9 cellular contexts compared by ENCODE assay signal in the genomic region with DNA sequence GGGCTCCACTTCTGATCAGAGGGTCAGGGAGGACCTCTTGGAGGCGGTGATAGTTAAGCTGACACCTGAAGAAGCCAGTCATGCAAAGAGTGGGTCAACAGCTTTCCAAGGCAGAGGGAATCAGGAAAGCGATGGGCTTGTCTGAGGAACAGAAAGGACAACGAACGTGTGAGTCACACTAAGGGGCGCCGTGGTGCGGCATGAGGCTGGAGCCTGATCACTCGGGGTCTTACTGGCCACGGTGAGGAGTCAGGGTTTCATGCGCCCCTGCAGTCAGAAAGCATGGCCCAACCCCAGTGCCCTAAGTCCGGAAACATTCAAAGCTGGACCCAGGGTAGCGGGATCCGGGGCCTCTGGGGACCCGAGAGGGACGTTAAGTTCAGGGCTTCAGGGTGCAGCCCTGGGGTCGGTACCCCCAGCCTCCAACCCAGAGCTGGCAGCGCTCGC. TPM values are rescaled to one million over a fixed set of nuclear protein-coding genes. Genes with fewer than 3 reads are reported as not detected.
A peak's percentile ranks its signal among the peaks of the same experiment; 100 is the strongest.
DNase-seq lines count a peak whose midpoint lies in the region; ATAC-seq, FAIRE-seq and TF ChIP-seq lines count a peak whose summit lies in the region.
"Had no signal": no experiment of that assay in that cellular context is flagged by ENCODE, and none has a peak within 500 bp of the region (broad histone marks: within the 10 kb centered on the region; RNA-seq: fewer than 3 reads in every experiment).

No MANE protein-coding gene starts in this region.

- H3K9ac ChIP-seq in H1 (replicated peaks in 1 of 4; ENCODE audit: extremely low read depth in 1 of 4, low read depth in 3 of 4, low read length in 3 of 4): peak overlapping the region in 1 of 4 experiments; percentile 13; a peak in 2 of 7 replicates

- H3K36me3 Mint-ChIP-seq in natural killer cell treated with Interleukin-12 subunit alpha and Interleukin-12 subunit beta and Interleukin-15 and Interleukin-18, amount 100 ng/mL, for 72 hours: no peaks in the 10 kb centered on the region

- H2BK15ac ChIP-seq in H1 (ENCODE audit: low read length): no peak overlapping the region

- no peaks in the 10 kb centered on the region for H3K79me1 ChIP-seq in H1 (ENCODE audit: low read depth, low read length)

- CTCF ChIA-PET in H1 (lab: Charles Lee; ENCODE audit: partially characterized antibody): interaction anchor here (0.5 to 7.7 kb wide), 15 partner anchors 11 to 91 kb away, joined by 3 to 80 read pairs (median 4); a partner anchor contains a TSS

- H3K27ac Mint-ChIP-seq in natural killer cell treated with Interleukin-12 subunit alpha and Interleukin-12 subunit beta and Interleukin-15 and Interleukin-18, amount 100 ng/mL, for 72 hours: peak overlapping the region; percentile 52 to 77

- H3K9me3 Mint-ChIP-seq in natural killer cell treated with Interleukin-12 subunit alpha and Interleukin-12 subunit beta and Interleukin-15 and Interleukin-18, amount 100 ng/mL, for 72 hours: no peaks in the 10 kb centered on the region

- WGBS in H1 (ENCODE audit: extremely low coverage in 1 of 2, insufficient coverage in 1 of 2, insufficient read length in 1 of 2, insufficient replicate concordance in 2 of 2, low coverage in 1 of 2, low lambda C conversion rate in 2 of 2, missing lambda C conversion rate in 1 of 2), 2 experiments: 2% methylated on average over 18 of the region's 18 CpGs; no CpG with 5 or more reads in 1 of the 2 experiments

- H3K4me2 ChIP-seq in H1 (ENCODE audit: insufficient read depth in 1 of 2, low read depth in 2 of 2, low read length in 2 of 2): peak overlapping the region; percentile 98 to 100

- no peak overlapping the region for H3K4ac ChIP-seq in H1 (replicated peaks; ENCODE audit: insufficient read length, low read depth, low read length)

- H2BK20ac ChIP-seq in H1 (ENCODE audit: low read length): no peak overlapping the region

- H3K27ac ChIP-seq in H1 (ENCODE audit: low read depth, low read length): no peak overlapping the region

- H3K79me2 ChIP-seq in H1 (ENCODE audit: control insufficient read depth in 1 of 2, insufficient read depth in 2 of 2, low read length in 2 of 2): no peaks in the 10 kb centered on the region; a peak in 1 of 4 replicates

- H3K14ac ChIP-seq in H1 (ENCODE audit: insufficient read length): no peak overlapping the region

- H4K20me1 ChIP-seq in H1 (replicated peaks in 1 of 2; ENCODE audit: control insufficient read depth in 1 of 2, insufficient read depth in 2 of 2, low read length in 2 of 2): no peaks in the 10 kb centered on the region

- peaks cover 10 to 14% of the 10 kb centered on the region in 2 donors for H3K27me3 Mint-ChIP-seq in natural killer cell treated with Interleukin-12 subunit alpha and Interleukin-12 subunit beta and Interleukin-15 and Interleukin-18, amount 100 ng/mL, for 72 hours

- TF ChIP-seq EP300 in H1 (IDR thresholded peaks at IDR 0.05; ENCODE audit: borderline replicate concordance in 1 of 2, low read depth in 2 of 2, low read length in 2 of 2): no peak

- H4K8ac ChIP-seq in H1 (ENCODE audit: extremely low read depth, insufficient read depth, low read length): no peak overlapping the region

- peaks cover 5 to 6% of the 10 kb centered on the region in 2 donors for H3K4me1 Mint-ChIP-seq in natural killer cell treated with Interleukin-12 subunit alpha and Interleukin-12 subunit beta and Interleukin-15 and Interleukin-18, amount 100 ng/mL, for 72 hours (ENCODE audit: low read depth in 2 of 2)

- no peak overlapping the region for H2AK5ac ChIP-seq in H1 (ENCODE audit: low read depth, low read length)

- ATAC-seq in natural killer cell treated with Interleukin-12 subunit alpha and Interleukin-12 subunit beta and Interleukin-15 and Interleukin-18, amount 100 ng/mL, for 72 hours: peak; percentile 5 to 56
- ATAC-seq in HG03457 (IDR thresholded peaks at IDR 0.05; ENCODE audit: unreplicated experiment) (no peak), GM18861 (IDR thresholded peaks at IDR 0.05; ENCODE audit: unreplicated experiment) (no peak)

- peak overlapping the region; percentile 85 for H3K4me3 Mint-ChIP-seq in natural killer cell treated with Interleukin-12 subunit alpha and Interleukin-12 subunit beta and Interleukin-15 and Interleukin-18, amount 100 ng/mL, for 72 hours

- POLR2A ChIA-PET in H1 (lab: Charles Lee; ENCODE audit: partially characterized antibody): interaction anchor here (0.6 to 1.7 kb wide), 6 partner anchors 14 to 252 kb away, joined by 3 to 9 read pairs (median 3); a partner anchor contains a TSS

- 0 out of 2 replicates have a peak overlapping the region, but pooled peaks have one; percentile 20 for H3K18ac ChIP-seq in H1 (ENCODE audit: extremely low read depth, low read length)

- H2BK5ac ChIP-seq in H1 (ENCODE audit: low read depth, low read length): no peak overlapping the region

- TF ChIP-seq CTCF in H1 (IDR thresholded peaks at IDR 0.05; ENCODE audit: control extremely low read depth in 1 of 3, insufficient read depth in 1 of 3, low read depth in 1 of 3, low read length in 3 of 3): no peak

- no peaks in the 10 kb centered on the region for H3K36me3 ChIP-seq in H1 (ENCODE audit: control insufficient read depth in 2 of 4, insufficient read depth in 4 of 4, low read length in 3 of 4)

- no peak for TF ChIP-seq RAD21 in H1 (IDR thresholded peaks at IDR 0.05 in 1 of 2, conservative IDR thresholded peaks at IDR 0.05 in 1 of 2; ENCODE audit: low read depth in 2 of 2, low read length in 2 of 2)

- H3K9me3 ChIP-seq in H1 (ENCODE audit: insufficient read depth in 2 of 2, low read depth in 1 of 2, low read length in 1 of 2): no peaks in the 10 kb centered on the region

- no peak overlapping the region for H3K56ac ChIP-seq in H1 (replicated peaks; ENCODE audit: insufficient read length, low read depth, low read length)

- no peak overlapping the region for H2BK120ac ChIP-seq in H1 (replicated peaks; ENCODE audit: low read depth, low read length)

- peaks cover 3 to 38% (median 18%) of the 10 kb centered on the region in 4 experiments for H3K27me3 ChIP-seq in H1 (replicated peaks in 1 of 4; ENCODE audit: control insufficient read depth in 3 of 4, extremely low read depth in 1 of 4, insufficient read depth in 3 of 4, low read length in 3 of 4)

- peaks cover 6% of the 10 kb centered on the region for H3K23me2 ChIP-seq in H1 (ENCODE audit: low read depth, low read length)

- TF ChIP-seq POLR2A in H1 (IDR thresholded peaks at IDR 0.05; ENCODE audit: control extremely low read depth in 1 of 2, low read depth in 2 of 2, low read length in 2 of 2): no peak

- H3K23ac ChIP-seq in H1 (ENCODE audit: insufficient read length): no peak overlapping the region

- H3K4me1 ChIP-seq in H1 (replicated peaks in 1 of 4; ENCODE audit: control insufficient read depth in 3 of 4, insufficient read depth in 4 of 4, low read length in 3 of 4): peaks cover 2 to 17% (median 10%) of the 10 kb centered on the region in 4 experiments; a peak in 5 of 7 replicates

- H3K4me3 ChIP-seq in H1 (ENCODE audit: extremely low read depth in 1 of 4, insufficient read depth in 2 of 4, low read depth in 3 of 4, low read length in 4 of 4): peak overlapping the region; percentile 60 to 86 (median 69)

- no peak overlapping the region; the same call in 1 of the 2 replicates for H2BK12ac ChIP-seq in H1 (ENCODE audit: low read depth, low read length)

- no peak overlapping the region for H4K91ac ChIP-seq in H1 (replicated peaks; ENCODE audit: insufficient read length, low read length)

- H4K5ac ChIP-seq in H1 (ENCODE audit: insufficient read length, low read depth, low read length): no peak overlapping the region

- DNase-seq in NCI-H524 (lab: John Stamatoyannopoulos, UW) (peak; percentile 29 to 46), NCI-H524 treated with DMSO at 0.1 percent for 48 hours (lab: John Stamatoyannopoulos, UW) (no peak), NCI-H69 (lab: John Stamatoyannopoulos, UW) (peak; percentile 34), H1 (ENCODE audit: low read depth in 1 of 2, low spot score in 2 of 2) (no peak), SIG-M5 (lab: John Stamatoyannopoulos, UW) (no peak)
- DNase-seq in natural killer cell treated with Interleukin-12 subunit alpha and Interleukin-12 subunit beta and Interleukin-15 and Interleukin-18, amount 100 ng/mL, for 72 hours (ENCODE audit: low spot score): no peak

- H2AFZ ChIP-seq in H1 (ENCODE audit: low read length): peak overlapping the region; percentile 87

- no peak for FAIRE-seq in H1 (lab: Jason Lieb, UNC)

TF ChIP-seq in H1, 55 proteins besides CTCF, POLR2A, EP300 and RAD21:
- TF ChIP-seq TAF7 (optimal IDR thresholded peaks at IDR 0.05; ENCODE audit: borderline replicate concordance, low read depth, low read length): no peak
- no peak for TF ChIP-seq KDM4A (IDR thresholded peaks at IDR 0.05; ENCODE audit: low read depth, low read length, severe bottlenecking)
- TF ChIP-seq JUN (IDR thresholded peaks at IDR 0.05; ENCODE audit: low read depth, low read length): no peak
- TF ChIP-seq HDAC2 (IDR thresholded peaks at IDR 0.05; ENCODE audit: borderline replicate concordance in 1 of 2, low read depth in 2 of 2, low read length in 2 of 2): 0 out of 4 replicates have a peak, but pooled peaks of 1 of the 2 experiments have one; percentile 73
- TF ChIP-seq SIRT6 (IDR thresholded peaks at IDR 0.05; ENCODE audit: low read length): no peak
- TF ChIP-seq SAP30 (IDR thresholded peaks at IDR 0.05; ENCODE audit: insufficient read depth, insufficient replicate concordance, low read length): peak; percentile 17
- peak; percentile 51 for TF ChIP-seq EZH2 (IDR thresholded peaks at IDR 0.05; ENCODE audit: low read depth, low read length, severe bottlenecking)

RNA-seq across cellular contexts. Expression of a gene that starts 50.5 kb away (rescaled TPM):
- 0.15 and 0.33 TPM in 2 replicates for total RNA-seq in H1 (2021; fragmentation: NEBNext Ultra II Directional; extraction: Animal tissue kit (Norgen Biotek cat#: 25700))
- 0.09 and 0.19 TPM in 2 replicates for polyA plus RNA-seq in H1 (2011; rRNA removed)
- polyA plus RNA-seq in H1 (2011; cell fraction: cytosol; rRNA removed): 0.10 TPM
- 0.20 TPM for polyA plus RNA-seq in H1 (2011; cell fraction: nucleus; rRNA removed)
- polyA plus RNA-seq in H1 (2012, experiment 1 of 2): 0.12 to 0.53 TPM (median 0.31 TPM) in 4 replicates
- 0.13 TPM for polyA plus RNA-seq in H1 (2012, experiment 2 of 2)
- polyA plus RNA-seq in H1 (2013, experiment 1 of 2): 0.28 TPM
- polyA plus RNA-seq in H1 (2013, experiment 2 of 2): 0.33 TPM
- polyA minus RNA-seq in H1 (2011; rRNA and poly(A)+ RNA removed): 0.12 and 0.16 TPM in 2 replicates
- not detected for polyA minus RNA-seq in H1 (2011; cell fraction: cytosol; rRNA and poly(A)+ RNA removed)
- not detected for polyA minus RNA-seq in H1 (2011; cell fraction: nucleus; rRNA and poly(A)+ RNA removed)
- not detected for total RNA-seq in natural killer cell treated with Interleukin-12 subunit alpha and Interleukin-12 subunit beta and Interleukin-15 and Interleukin-18, amount 100 ng/mL, for 72 hours
- total RNA-seq: activated CD8-positive, alpha-beta memory T cell treated with anti-CD3 and anti-CD28 coated beads for 36 hours had no signal

Comparison
In these comparisons a context has a peak if more than half of its experiments do, and no peak if none do; other contexts are left out.
1. DNase-seq: peak in NCI-H524 (2 of 2) and NCI-H69 (single experiment); none in NCI-H524 treated with DMSO at 0.1 percent for 48 hours (single experiment), H1 (0 of 2), natural killer cell treated with Interleukin-12 subunit alpha and Interleukin-12 subunit beta and Interleukin-15 and Interleukin-18, amount 100 ng/mL, for 72 hours (single experiment) and SIG-M5 (single experiment).
2. ATAC-seq: peak in natural killer cell treated with Interleukin-12 subunit alpha and Interleukin-12 subunit beta and Interleukin-15 and Interleukin-18, amount 100 ng/mL, for 72 hours (2 of 2); none in HG03457 (single experiment) and GM18861 (single experiment).